Comparison of ENCODE assay signal across 7 cellular contexts in genomic region chrX:141415889-141416288, GRCh38.
"Had no signal": no experiment of that assay in that cellular context is flagged by ENCODE, and none has a peak within 500 bp of the region (broad histone marks: within the 10 kb centered on the region; RNA-seq: fewer than 3 reads in every experiment).

No MANE protein-coding gene starts in this region.

- FAIRE-seq: HepG2, HTR-8/SVneo, K562 had no signal

- ATAC-seq: HepG2, K562 had no signal

- H3K4me3 ChIP-seq: K562 had no signal

- DNase-seq: IMR-90, KBM-7, KG1 had no signal

- H3K27ac ChIP-seq: HL-60 had no signal
